ENCODE assay signal across 7 cellular contexts in the genomic region with DNA sequence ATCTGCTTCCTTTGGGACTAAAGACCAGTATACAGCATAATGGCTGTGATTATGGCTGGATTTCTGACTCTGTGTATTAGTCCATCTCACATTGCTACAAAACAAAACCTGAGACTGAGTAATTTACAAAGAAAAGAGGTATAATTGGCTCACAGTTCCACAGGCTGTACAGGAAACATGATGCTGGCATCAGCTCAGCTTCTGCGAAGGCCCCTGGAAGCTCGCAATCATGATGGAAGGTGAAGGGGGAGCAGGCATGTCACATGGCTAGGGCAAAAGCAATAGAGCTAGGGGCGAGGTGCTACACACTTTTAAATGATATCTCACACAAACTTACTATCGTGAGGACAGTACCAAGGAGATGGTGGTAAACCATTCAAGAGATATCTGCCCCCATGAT.
"Had no signal": no experiment of that assay in that cellular context is flagged by ENCODE, and none has a peak within 500 bp of the region (broad histone marks: within the 10 kb centered on the region; RNA-seq: fewer than 3 reads in every experiment).

No MANE protein-coding gene starts in this region.

- DNase-seq: GDM1, GF-D8 had no signal

- ATAC-seq: GM12878 had no signal

- H3K4me3 ChIP-seq: GM12878 had no signal

- FAIRE-seq: G401.6, GM12878, GM12891, GM18507, GM19239 had no signal
